Comparison of ENCODE assay signal across 1 cellular context in the genomic region with DNA sequence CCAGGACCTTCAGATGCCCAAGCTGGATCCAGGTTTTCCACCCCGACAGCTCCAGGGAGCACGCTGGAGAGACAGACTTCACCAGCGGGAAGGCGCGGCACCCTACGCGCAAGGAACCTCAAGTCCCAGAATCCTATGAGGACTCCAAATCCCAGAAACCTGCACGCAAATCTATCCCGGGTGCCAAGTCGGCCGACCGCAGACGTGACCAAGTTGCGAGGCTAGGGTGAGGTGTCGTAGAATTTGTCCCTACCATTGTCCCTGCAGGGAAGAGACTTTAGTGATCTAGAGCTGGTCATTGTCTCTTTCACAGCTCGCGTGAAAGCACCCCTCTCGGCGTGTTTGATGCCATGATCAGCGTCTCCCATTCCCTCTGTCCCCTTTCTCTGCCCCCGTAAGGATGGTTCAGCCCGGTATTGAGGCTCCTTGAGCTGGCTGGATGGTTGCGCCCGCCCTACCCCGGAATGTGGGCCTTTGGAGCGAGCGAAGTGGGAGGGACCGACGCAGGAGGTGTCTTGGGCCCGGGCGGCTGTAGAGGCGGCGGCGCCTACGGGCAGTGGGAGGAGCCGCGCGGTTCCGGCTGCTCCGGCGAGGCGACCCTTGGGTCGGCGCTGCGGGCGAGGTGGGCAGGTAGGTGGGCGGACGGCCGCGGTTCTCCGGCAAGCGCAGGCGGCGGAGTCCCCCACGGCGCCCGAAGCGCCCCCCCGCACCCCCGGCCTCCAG.
TF ChIP-seq lines count a peak whose summit lies in the region.

A gene (plus strand): TSS at position 501 of the 723 bp plus-strand sequence. CDS start 246 bp downstream, outside the sequence.

TF ChIP-seq in HepG2, 621 proteins besides CTCF, POLR2A, EP300 and RAD21 (continued from another document and continues in another):
- TF ChIP-seq, protein P1, sequence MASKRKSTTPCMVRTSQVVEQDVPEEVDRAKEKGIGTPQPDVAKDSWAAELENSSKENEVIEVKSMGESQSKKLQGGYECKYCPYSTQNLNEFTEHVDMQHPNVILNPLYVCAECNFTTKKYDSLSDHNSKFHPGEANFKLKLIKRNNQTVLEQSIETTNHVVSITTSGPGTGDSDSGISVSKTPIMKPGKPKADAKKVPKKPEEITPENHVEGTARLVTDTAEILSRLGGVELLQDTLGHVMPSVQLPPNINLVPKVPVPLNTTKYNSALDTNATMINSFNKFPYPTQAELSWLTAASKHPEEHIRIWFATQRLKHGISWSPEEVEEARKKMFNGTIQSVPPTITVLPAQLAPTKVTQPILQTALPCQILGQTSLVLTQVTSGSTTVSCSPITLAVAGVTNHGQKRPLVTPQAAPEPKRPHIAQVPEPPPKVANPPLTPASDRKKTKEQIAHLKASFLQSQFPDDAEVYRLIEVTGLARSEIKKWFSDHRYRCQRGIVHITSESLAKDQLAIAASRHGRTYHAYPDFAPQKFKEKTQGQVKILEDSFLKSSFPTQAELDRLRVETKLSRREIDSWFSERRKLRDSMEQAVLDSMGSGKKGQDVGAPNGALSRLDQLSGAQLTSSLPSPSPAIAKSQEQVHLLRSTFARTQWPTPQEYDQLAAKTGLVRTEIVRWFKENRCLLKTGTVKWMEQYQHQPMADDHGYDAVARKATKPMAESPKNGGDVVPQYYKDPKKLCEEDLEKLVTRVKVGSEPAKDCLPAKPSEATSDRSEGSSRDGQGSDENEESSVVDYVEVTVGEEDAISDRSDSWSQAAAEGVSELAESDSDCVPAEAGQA (IDR thresholded peaks at IDR 0.05; ENCODE audit: low read depth) = 0 out of 2 replicates have a peak, but pooled peaks have one; percentile 13
- TF ChIP-seq, protein P1 (CRISPR knock-in tag; IDR thresholded peaks at IDR 0.05; ENCODE audit: borderline replicate concordance) = no peak
- TF ChIP-seq ATF7 (IDR thresholded peaks at IDR 0.05) (peak; percentile 93), ATF7 (CRISPR knock-in tag; IDR thresholded peaks at IDR 0.05) (peak; percentile 22; the same call in 1 of the 2 replicates), U2AF1 (optimal IDR thresholded peaks at IDR 0.05; ENCODE audit: low read depth, low read length) (peak; percentile 85), ELF1 (CRISPR knock-in tag; IDR thresholded peaks at IDR 0.05) (peak; percentile 54; the same call in 1 of the 2 replicates), YEATS2 (CRISPR knock-in tag; IDR thresholded peaks at IDR 0.05; ENCODE audit: borderline replicate concordance) (0 out of 2 replicates have a peak, but pooled peaks have one; percentile 35), EZH2 (conservative IDR thresholded peaks at IDR 0.05; ENCODE audit: low read depth, low read length) (no peak), NFYB (CRISPR knock-in tag; IDR thresholded peaks at IDR 0.05) (no peak; the same call in none of the 2 replicates), KLF12 (CRISPR knock-in tag; IDR thresholded peaks at IDR 0.05; ENCODE audit: borderline replicate concordance) (peak; percentile 26; the same call in 1 of the 2 replicates), IRX3 (CRISPR knock-in tag; IDR thresholded peaks at IDR 0.05; ENCODE audit: borderline replicate concordance, low read depth) (no peak), ZNF776 (CRISPR knock-in tag; IDR thresholded peaks at IDR 0.05) (peak; percentile 41; the same call in 1 of the 2 replicates), HIVEP1 (CRISPR knock-in tag; IDR thresholded peaks at IDR 0.05) (peak; percentile 70; the same call in 1 of the 2 replicates), JARID2 (CRISPR knock-in tag; IDR thresholded peaks at IDR 0.05; ENCODE audit: insufficient replicate concordance) (no peak), ZNF501 (CRISPR knock-in tag; IDR thresholded peaks at IDR 0.05) (peak; percentile 69; the same call in 1 of the 2 replicates), CREB1 (IDR thresholded peaks at IDR 0.05) (peak; percentile 33; the same call in 1 of the 2 replicates), CREB1 (CRISPR knock-in tag; IDR thresholded peaks at IDR 0.05) (peak; percentile 89)
- TF ChIP-seq, protein P2, sequence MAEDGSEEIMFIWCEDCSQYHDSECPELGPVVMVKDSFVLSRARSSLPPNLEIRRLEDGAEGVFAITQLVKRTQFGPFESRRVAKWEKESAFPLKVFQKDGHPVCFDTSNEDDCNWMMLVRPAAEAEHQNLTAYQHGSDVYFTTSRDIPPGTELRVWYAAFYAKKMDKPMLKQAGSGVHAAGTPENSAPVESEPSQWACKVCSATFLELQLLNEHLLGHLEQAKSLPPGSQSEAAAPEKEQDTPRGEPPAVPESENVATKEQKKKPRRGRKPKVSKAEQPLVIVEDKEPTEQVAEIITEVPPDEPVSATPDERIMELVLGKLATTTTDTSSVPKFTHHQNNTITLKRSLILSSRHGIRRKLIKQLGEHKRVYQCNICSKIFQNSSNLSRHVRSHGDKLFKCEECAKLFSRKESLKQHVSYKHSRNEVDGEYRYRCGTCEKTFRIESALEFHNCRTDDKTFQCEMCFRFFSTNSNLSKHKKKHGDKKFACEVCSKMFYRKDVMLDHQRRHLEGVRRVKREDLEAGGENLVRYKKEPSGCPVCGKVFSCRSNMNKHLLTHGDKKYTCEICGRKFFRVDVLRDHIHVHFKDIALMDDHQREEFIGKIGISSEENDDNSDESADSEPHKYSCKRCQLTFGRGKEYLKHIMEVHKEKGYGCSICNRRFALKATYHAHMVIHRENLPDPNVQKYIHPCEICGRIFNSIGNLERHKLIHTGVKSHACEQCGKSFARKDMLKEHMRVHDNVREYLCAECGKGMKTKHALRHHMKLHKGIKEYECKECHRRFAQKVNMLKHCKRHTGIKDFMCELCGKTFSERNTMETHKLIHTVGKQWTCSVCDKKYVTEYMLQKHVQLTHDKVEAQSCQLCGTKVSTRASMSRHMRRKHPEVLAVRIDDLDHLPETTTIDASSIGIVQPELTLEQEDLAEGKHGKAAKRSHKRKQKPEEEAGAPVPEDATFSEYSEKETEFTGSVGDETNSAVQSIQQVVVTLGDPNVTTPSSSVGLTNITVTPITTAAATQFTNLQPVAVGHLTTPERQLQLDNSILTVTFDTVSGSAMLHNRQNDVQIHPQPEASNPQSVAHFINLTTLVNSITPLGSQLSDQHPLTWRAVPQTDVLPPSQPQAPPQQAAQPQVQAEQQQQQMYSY (CRISPR knock-in tag; IDR thresholded peaks at IDR 0.05) = 0 out of 2 replicates have a peak, but pooled peaks have one; percentile 51
- TF ChIP-seq, protein P3, sequence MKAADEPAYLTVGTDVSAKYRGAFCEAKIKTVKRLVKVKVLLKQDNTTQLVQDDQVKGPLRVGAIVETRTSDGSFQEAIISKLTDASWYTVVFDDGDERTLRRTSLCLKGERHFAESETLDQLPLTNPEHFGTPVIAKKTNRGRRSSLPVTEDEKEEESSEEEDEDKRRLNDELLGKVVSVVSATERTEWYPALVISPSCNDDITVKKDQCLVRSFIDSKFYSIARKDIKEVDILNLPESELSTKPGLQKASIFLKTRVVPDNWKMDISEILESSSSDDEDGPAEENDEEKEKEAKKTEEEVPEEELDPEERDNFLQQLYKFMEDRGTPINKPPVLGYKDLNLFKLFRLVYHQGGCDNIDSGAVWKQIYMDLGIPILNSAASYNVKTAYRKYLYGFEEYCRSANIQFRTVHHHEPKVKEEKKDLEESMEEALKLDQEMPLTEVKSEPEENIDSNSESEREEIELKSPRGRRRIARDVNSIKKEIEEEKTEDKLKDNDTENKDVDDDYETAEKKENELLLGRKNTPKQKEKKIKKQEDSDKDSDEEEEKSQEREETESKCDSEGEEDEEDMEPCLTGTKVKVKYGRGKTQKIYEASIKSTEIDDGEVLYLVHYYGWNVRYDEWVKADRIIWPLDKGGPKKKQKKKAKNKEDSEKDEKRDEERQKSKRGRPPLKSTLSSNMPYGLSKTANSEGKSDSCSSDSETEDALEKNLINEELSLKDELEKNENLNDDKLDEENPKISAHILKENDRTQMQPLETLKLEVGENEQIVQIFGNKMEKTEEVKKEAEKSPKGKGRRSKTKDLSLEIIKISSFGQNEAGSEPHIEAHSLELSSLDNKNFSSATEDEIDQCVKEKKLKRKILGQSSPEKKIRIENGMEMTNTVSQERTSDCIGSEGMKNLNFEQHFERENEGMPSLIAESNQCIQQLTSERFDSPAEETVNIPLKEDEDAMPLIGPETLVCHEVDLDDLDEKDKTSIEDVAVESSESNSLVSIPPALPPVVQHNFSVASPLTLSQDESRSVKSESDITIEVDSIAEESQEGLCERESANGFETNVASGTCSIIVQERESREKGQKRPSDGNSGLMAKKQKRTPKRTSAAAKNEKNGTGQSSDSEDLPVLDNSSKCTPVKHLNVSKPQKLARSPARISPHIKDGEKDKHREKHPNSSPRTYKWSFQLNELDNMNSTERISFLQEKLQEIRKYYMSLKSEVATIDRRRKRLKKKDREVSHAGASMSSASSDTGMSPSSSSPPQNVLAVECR (CRISPR knock-in tag; IDR thresholded peaks at IDR 0.05; ENCODE audit: borderline replicate concordance) = peak; percentile 71; the same call in 1 of the 2 replicates
- TF ChIP-seq, protein P4, sequence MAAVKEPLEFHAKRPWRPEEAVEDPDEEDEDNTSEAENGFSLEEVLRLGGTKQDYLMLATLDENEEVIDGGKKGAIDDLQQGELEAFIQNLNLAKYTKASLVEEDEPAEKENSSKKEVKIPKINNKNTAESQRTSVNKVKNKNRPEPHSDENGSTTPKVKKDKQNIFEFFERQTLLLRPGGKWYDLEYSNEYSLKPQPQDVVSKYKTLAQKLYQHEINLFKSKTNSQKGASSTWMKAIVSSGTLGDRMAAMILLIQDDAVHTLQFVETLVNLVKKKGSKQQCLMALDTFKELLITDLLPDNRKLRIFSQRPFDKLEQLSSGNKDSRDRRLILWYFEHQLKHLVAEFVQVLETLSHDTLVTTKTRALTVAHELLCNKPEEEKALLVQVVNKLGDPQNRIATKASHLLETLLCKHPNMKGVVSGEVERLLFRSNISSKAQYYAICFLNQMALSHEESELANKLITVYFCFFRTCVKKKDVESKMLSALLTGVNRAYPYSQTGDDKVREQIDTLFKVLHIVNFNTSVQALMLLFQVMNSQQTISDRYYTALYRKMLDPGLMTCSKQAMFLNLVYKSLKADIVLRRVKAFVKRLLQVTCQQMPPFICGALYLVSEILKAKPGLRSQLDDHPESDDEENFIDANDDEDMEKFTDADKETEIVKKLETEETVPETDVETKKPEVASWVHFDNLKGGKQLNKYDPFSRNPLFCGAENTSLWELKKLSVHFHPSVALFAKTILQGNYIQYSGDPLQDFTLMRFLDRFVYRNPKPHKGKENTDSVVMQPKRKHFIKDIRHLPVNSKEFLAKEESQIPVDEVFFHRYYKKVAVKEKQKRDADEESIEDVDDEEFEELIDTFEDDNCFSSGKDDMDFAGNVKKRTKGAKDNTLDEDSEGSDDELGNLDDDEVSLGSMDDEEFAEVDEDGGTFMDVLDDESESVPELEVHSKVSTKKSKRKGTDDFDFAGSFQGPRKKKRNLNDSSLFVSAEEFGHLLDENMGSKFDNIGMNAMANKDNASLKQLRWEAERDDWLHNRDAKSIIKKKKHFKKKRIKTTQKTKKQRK (IDR thresholded peaks at IDR 0.05; ENCODE audit: low read length) = no peak
- TF ChIP-seq, protein P5, sequence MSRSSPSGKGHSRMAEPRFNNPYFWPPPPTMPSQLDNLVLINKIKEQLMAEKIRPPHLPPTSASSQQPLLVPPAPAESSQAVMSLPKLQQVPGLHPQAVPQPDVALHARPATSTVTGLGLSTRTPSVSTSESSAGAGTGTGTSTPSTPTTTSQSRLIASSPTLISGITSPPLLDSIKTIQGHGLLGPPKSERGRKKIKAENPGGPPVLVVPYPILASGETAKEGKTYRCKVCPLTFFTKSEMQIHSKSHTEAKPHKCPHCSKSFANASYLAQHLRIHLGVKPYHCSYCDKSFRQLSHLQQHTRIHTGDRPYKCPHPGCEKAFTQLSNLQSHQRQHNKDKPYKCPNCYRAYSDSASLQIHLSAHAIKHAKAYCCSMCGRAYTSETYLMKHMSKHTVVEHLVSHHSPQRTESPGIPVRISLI (CRISPR knock-in tag; IDR thresholded peaks at IDR 0.05; ENCODE audit: borderline replicate concordance) = peak; percentile 27; the same call in 1 of the 2 replicates
